ENCODE assay signal across 2 cellular contexts in genomic region chr6:35916056-35916455, GRCh38.
TF ChIP-seq lines count a peak whose summit lies in the region.

No MANE protein-coding gene starts in this region.

TF ChIP-seq in A549, 52 proteins besides CTCF, POLR2A, EP300 and RAD21 (continued from another document):
- TF ChIP-seq POLR2AphosphoS2 (conservative IDR thresholded peaks at IDR 0.05; ENCODE audit: low read length) (no peak), ZC3H11A (IDR thresholded peaks at IDR 0.05) (peak; percentile 55), CBX2 (IDR thresholded peaks at IDR 0.05; ENCODE audit: borderline replicate concordance, low read depth) (no peak)

TF ChIP-seq in HEK293, 187 proteins besides CTCF, POLR2A, EP300 and RAD21 (continued from another document):
- TF ChIP-seq ELK4 (IDR thresholded peaks at IDR 0.05; ENCODE audit: borderline replicate concordance, low read depth, low read length) (no peak), ZNF654 (tag by site-specific recombination; IDR thresholded peaks at IDR 0.05; ENCODE audit: low read depth) (peak; percentile 8; the same call in 1 of the 2 replicates), INSM2 (tag by site-specific recombination; IDR thresholded peaks at IDR 0.05) (no peak), ZBTB8A (tag by site-specific recombination; IDR thresholded peaks at IDR 0.05) (0 out of 2 replicates have a peak, but pooled peaks have one; percentile 16), ZNF704 (tag by site-specific recombination; IDR thresholded peaks at IDR 0.05) (no peak), ZBTB7A (tag by site-specific recombination; IDR thresholded peaks at IDR 0.05; ENCODE audit: low read depth) (no peak), ZNF558 (tag by site-specific recombination; IDR thresholded peaks at IDR 0.05) (0 out of 2 replicates have a peak, but pooled peaks have one; percentile 39), ZNF37A (tag by site-specific recombination; IDR thresholded peaks at IDR 0.05) (no peak), ZNF624 (tag by site-specific recombination; IDR thresholded peaks at IDR 0.05) (no peak), ZNF658 (tag by site-specific recombination; IDR thresholded peaks at IDR 0.05) (no peak), OVOL3 (tag by site-specific recombination; IDR thresholded peaks at IDR 0.05) (no peak), ZNF560 (tag by site-specific recombination; IDR thresholded peaks at IDR 0.05; ENCODE audit: borderline replicate concordance) (peak; percentile 69; the same call in 1 of the 2 replicates), ZNF26 (tag by site-specific recombination; IDR thresholded peaks at IDR 0.05) (no peak), ZNF394 (tag by site-specific recombination; IDR thresholded peaks at IDR 0.05; ENCODE audit: borderline replicate concordance) (peak; percentile 82), ZNF112 (tag by site-specific recombination; IDR thresholded peaks at IDR 0.05) (no peak), SCRT1 (tag by site-specific recombination; IDR thresholded peaks at IDR 0.05; ENCODE audit: borderline replicate concordance) (no peak), HOXA7 (CRISPR knock-in tag; IDR thresholded peaks at IDR 0.05; ENCODE audit: borderline replicate concordance) (no peak), ZNF366 (tag by site-specific recombination; conservative IDR thresholded peaks at IDR 0.05) (no peak), ZNF426 (tag by site-specific recombination; IDR thresholded peaks at IDR 0.05) (peak; percentile 64), ZNF529 (tag by site-specific recombination; IDR thresholded peaks at IDR 0.05; ENCODE audit: insufficient replicate concordance) (no peak), ZNF292 (tag by site-specific recombination; IDR thresholded peaks at IDR 0.05; ENCODE audit: borderline replicate concordance, low read depth) (no peak), ZNF544 (tag by site-specific recombination; IDR thresholded peaks at IDR 0.05) (no peak), ZBTB49 (tag by site-specific recombination; IDR thresholded peaks at IDR 0.05; ENCODE audit: low read depth) (no peak), ZBTB11 (tag by site-specific recombination; conservative IDR thresholded peaks at IDR 0.05; ENCODE audit: low read depth) (peak; percentile 51), ZNF518A (tag by site-specific recombination; conservative IDR thresholded peaks at IDR 0.05; ENCODE audit: low read depth) (peak; percentile 68; the same call in 1 of the 2 replicates), KLF17 (tag by site-specific recombination; IDR thresholded peaks at IDR 0.05) (no peak), KLF16 (tag by site-specific recombination; IDR thresholded peaks at IDR 0.05) (no peak), BCL11A (tag by site-specific recombination; IDR thresholded peaks at IDR 0.05; ENCODE audit: low read depth) (no peak), ZSCAN4 (tag by site-specific recombination; IDR thresholded peaks at IDR 0.05) (peak; percentile 46)
